In genomic region chr9:98747476-98747875, GRCh38 we compare ENCODE assay signal across 1 cellular context.
TF ChIP-seq lines count a peak whose summit lies in the region.

No MANE protein-coding gene starts in this region.

TF ChIP-seq in IMR-90, 13 proteins besides CTCF, POLR2A, EP300 and RAD21 (continued from another document):
- TF ChIP-seq, protein P1, sequence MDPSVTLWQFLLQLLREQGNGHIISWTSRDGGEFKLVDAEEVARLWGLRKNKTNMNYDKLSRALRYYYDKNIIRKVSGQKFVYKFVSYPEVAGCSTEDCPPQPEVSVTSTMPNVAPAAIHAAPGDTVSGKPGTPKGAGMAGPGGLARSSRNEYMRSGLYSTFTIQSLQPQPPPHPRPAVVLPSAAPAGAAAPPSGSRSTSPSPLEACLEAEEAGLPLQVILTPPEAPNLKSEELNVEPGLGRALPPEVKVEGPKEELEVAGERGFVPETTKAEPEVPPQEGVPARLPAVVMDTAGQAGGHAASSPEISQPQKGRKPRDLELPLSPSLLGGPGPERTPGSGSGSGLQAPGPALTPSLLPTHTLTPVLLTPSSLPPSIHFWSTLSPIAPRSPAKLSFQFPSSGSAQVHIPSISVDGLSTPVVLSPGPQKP (IDR thresholded peaks at IDR 0.05; ENCODE audit: borderline replicate concordance, low read depth, low read length): no peak
- TF ChIP-seq USF2 (IDR thresholded peaks at IDR 0.05; ENCODE audit: low read depth, low read length) (no peak), BHLHE40 (IDR thresholded peaks at IDR 0.05; ENCODE audit: low read depth, low read length) (no peak), CEBPB (IDR thresholded peaks at IDR 0.05; ENCODE audit: low read depth, low read length) (no peak), MAZ (IDR thresholded peaks at IDR 0.05; ENCODE audit: borderline replicate concordance, low read depth, low read length) (no peak), MAFK (IDR thresholded peaks at IDR 0.05; ENCODE audit: low read depth, low read length) (no peak), MXI1 (IDR thresholded peaks at IDR 0.05; ENCODE audit: borderline replicate concordance, low read depth, low read length) (no peak)
